In the genomic region with DNA sequence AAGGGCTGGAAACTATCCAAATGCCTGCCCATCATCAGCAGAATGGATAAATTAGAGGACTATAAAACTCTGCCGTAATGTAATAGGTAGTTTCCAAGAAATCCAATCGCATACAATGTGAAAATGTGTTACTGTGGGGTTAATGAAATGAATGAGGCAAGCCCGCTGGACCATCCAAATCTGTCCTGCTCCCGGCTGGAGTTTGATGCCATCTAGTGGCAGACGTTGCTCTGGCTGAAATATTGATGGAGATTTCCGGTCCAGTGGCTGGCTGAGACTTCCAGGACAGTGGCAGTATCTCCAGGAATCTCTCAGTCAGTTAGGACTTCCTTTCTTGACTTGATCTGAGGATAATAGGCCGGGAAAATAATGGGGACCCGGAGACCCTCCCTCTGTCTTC, we compare ENCODE assay signal across 10 cellular contexts. TPM values are rescaled to one million over a fixed set of nuclear protein-coding genes. Genes with fewer than 3 reads are reported as not detected.
"Had no signal": no experiment of that assay in that cellular context is flagged by ENCODE, and none has a peak within 500 bp of the region (broad histone marks: within the 10 kb centered on the region; RNA-seq: fewer than 3 reads in every experiment).

No MANE protein-coding gene starts in this region.

RNA-seq across cellular contexts. Expression of a gene that starts 1.9 kb away (rescaled TPM):
- total RNA-seq: activated B cell treated with CpG ODN at 0.5 μM for 24 hours; activated CD4-positive, alpha-beta T cell treated with anti-CD3 and anti-CD28 coated beads, Interleukin-2, amount 10 ng/mL, durations not matched to agents 24 days and 14 days; activated CD8-positive, alpha-beta memory T cell treated with anti-CD3 and anti-CD28 coated beads, Interleukin-2, amount 10 ng/mL, durations not matched to agents 7 days and 5 days; activated naive CD4-positive, alpha-beta T cell treated with anti-CD3 and anti-CD28 coated beads, Interleukin-2, amount 50 U/mL, for 72 hours; activated T-helper 1 cell treated with anti-CD3 and anti-CD28 coated beads, Interleukin-12 subunit alpha, Interleukin-12 subunit beta, Interleukin-2, Interleukin-4 antibody, amounts not matched to agents 30 ng/mL and 10 ng/mL and 1 ng/mL, durations not matched to agents 14 hours and 24 hours and 36 hours; astrocyte; MCF 10A; SK-MEL-5; T-helper 17 cell had no signal
- polyA plus RNA-seq: IgD-negative memory B cell had no signal

RNA-seq across cellular contexts. Expression of a gene that starts 36.1 kb away (rescaled TPM):
- total RNA-seq: activated B cell treated with CpG ODN at 0.5 μM for 24 hours; activated CD4-positive, alpha-beta T cell treated with anti-CD3 and anti-CD28 coated beads, Interleukin-2, amount 10 ng/mL, durations not matched to agents 24 days and 14 days; activated CD8-positive, alpha-beta memory T cell treated with anti-CD3 and anti-CD28 coated beads, Interleukin-2, amount 10 ng/mL, durations not matched to agents 7 days and 5 days; activated naive CD4-positive, alpha-beta T cell treated with anti-CD3 and anti-CD28 coated beads, Interleukin-2, amount 50 U/mL, for 72 hours; activated T-helper 1 cell treated with anti-CD3 and anti-CD28 coated beads, Interleukin-12 subunit alpha, Interleukin-12 subunit beta, Interleukin-2, Interleukin-4 antibody, amounts not matched to agents 30 ng/mL and 10 ng/mL and 1 ng/mL, durations not matched to agents 14 hours and 24 hours and 36 hours; astrocyte; MCF 10A; SK-MEL-5; T-helper 17 cell had no signal
- polyA plus RNA-seq: IgD-negative memory B cell had no signal
